ENCODE assay signal across 8 cellular contexts in the genomic region with DNA sequence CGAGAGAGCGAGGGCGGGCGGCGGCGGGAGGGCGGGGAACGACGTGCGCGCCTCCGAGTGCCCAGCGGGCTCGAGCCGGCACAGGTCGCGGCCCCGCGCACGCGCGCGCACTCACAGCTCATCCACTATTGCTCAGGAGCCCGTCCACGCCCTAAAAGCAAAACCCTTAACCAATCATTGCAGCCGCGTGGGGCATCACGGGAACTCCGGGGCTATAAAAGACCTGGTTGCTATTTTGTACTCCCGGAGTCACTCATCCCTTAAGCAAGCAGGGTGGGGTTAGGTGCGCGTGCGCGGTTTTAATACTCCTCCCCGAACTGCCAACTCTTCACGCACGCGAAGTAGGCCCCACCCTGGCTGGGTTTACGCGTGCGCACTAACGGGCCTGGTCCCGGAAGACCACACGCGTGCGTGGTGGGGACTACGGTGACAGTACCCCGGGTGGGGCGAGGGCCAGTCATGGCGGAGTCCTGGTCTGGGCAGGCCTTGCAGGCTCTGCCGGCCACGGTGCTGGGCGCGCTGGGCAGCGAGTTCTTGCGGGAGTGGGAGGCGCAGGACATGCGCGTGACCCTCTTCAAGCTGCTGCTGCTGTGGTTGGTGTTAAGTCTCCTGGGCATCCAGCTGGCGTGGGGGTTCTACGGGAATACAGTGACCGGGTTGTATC.
DNase-seq lines count a peak whose midpoint lies in the region; ATAC-seq, FAIRE-seq and TF ChIP-seq lines count a peak whose summit lies in the region.

A gene (minus strand): TSS at position 9 of the 664 bp plus-strand sequence. CDS start 36,387 bp downstream, outside the sequence.
A gene with protein sequence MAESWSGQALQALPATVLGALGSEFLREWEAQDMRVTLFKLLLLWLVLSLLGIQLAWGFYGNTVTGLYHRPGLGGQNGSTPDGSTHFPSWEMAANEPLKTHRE (plus strand): TSS at position 456 of the 664 bp plus-strand sequence. CDS start 4 bp downstream, at position 460.

- TF ChIP-seq CTCF in AG09319 (IDR thresholded peaks at IDR 0.05; ENCODE audit: low read depth, low read length) = no peak

- peak; percentile 79 for ATAC-seq in GM19035 (IDR thresholded peaks at IDR 0.05; ENCODE audit: unreplicated experiment)
- peak; percentile 79 for ATAC-seq in HG03354 (IDR thresholded peaks at IDR 0.05; ENCODE audit: poor library complexity, severe bottlenecking, unreplicated experiment)
- ATAC-seq in activated CD4-positive, CD25-positive, alpha-beta regulatory T cell treated with anti-CD3 and anti-CD28 coated beads, Interleukin-2, amount 50 U/mL, for 24 hours = peak; percentile 87 to 89

- DNase-seq in AG09319 (ENCODE audit: extremely low read depth, low read depth) (peak; percentile 100), NCI-H446 treated with DMSO at 0.1 percent for 48 hours (lab: John Stamatoyannopoulos, UW) (peak; percentile 98), cerebellar cortex (ENCODE audit: low spot score) (peak; percentile 100)
- peak; percentile 98 for DNase-seq in stimulated activated CD4-positive, alpha-beta T cell treated with anti-CD3 and anti-CD28 coated beads, Interleukin-12 subunit alpha, Interleukin-12 subunit beta, amount 100 ng/mL, for 4 hours

- FAIRE-seq in islet of Langerhans (lab: Jason Lieb, UNC) = peak; percentile 79

Comparison
In these comparisons a context has a peak if more than half of its experiments do, and no peak if none do; other contexts are left out.
1. Peak in every context shown above with its lines: DNase-seq and ATAC-seq.